9 cellular contexts compared by ENCODE assay signal in genomic region chr17:81004336-81005015, GRCh38. TPM values are rescaled to one million over a fixed set of nuclear protein-coding genes. Genes with fewer than 3 reads are reported as not detected.
DNase-seq lines count a peak whose midpoint lies in the region; ATAC-seq, FAIRE-seq and TF ChIP-seq lines count a peak whose summit lies in the region.
"Had no signal": no experiment of that assay in that cellular context is flagged by ENCODE, and none has a peak within 500 bp of the region (broad histone marks: within the 10 kb centered on the region; RNA-seq: fewer than 3 reads in every experiment).

No MANE protein-coding gene starts in this region.

- H3K4me3 Mint-ChIP-seq in astrocyte (ENCODE audit: unreplicated experiment) (peak overlapping the region; percentile 50), naive B cell (peak overlapping the region; percentile 53 to 82 (median 71))

- H3K4me2 ChIP-seq in astrocyte (ENCODE audit: low read length), result peak overlapping the region; percentile 73

- H4K20me1 ChIP-seq in astrocyte (ENCODE audit: insufficient read depth, low read length), result peaks cover 9% of the 10 kb centered on the region

- no peak overlapping the region for H3K9ac ChIP-seq in astrocyte (ENCODE audit: low read length)

- H3K36me3 Mint-ChIP-seq in astrocyte (ENCODE audit: low read depth, unreplicated experiment) (no peaks in the 10 kb centered on the region), naive B cell (peaks cover 0 to 7% of the 10 kb centered on the region in 2 donors)

- H3K4me1 ChIP-seq in cardiac muscle cell (ENCODE audit: low read depth), result no peaks in the 10 kb centered on the region
- H3K4me1 ChIP-seq in astrocyte (ENCODE audit: insufficient read depth, low read length), result peaks cover 8% of the 10 kb centered on the region
- H3K4me1 ChIP-seq in upper lobe of right lung, result peaks cover 22% of the 10 kb centered on the region

- TF ChIP-seq CTCF in cardiac muscle cell (IDR thresholded peaks at IDR 0.05; ENCODE audit: low read depth, low read length) (no peak), astrocyte (IDR thresholded peaks at IDR 0.05; ENCODE audit: insufficient read depth, low read depth, low read length) (no peak), upper lobe of right lung (IDR thresholded peaks at IDR 0.05) (no peak)

- H3K4me1 Mint-ChIP-seq in astrocyte (ENCODE audit: low read depth, unreplicated experiment) (peaks cover 2% of the 10 kb centered on the region), naive B cell (peaks cover 15 to 19% (median 16%) of the 10 kb centered on the region in 3 donors)

- H3K79me2 ChIP-seq in astrocyte (ENCODE audit: insufficient read depth, low read length), result no peaks in the 10 kb centered on the region

- DNase-seq in cardiac muscle cell (ENCODE audit: low read depth in 1 of 2, low spot score in 1 of 2) (no peak), Right ventricle myocardium inferior (ENCODE audit: missing footprints) (no peak), astrocyte (ENCODE audit: low read depth) (no peak), naive B cell (no peak), upper lobe of right lung (peak; percentile 65), NCI-H446 (lab: John Stamatoyannopoulos, UW) (no peak)
- DNase-seq: gastrocnemius medialis had no signal

- H3K9me3 Mint-ChIP-seq in astrocyte (ENCODE audit: unreplicated experiment) (no peaks in the 10 kb centered on the region), naive B cell (no peaks in the 10 kb centered on the region)

- H2AFZ ChIP-seq in astrocyte (ENCODE audit: low read depth, low read length), result no peak overlapping the region

- H3K27me3 ChIP-seq in cardiac muscle cell, result peaks cover 31% of the 10 kb centered on the region
- peaks cover 29% of the 10 kb centered on the region for H3K27me3 ChIP-seq in astrocyte (ENCODE audit: insufficient read depth, low read length)
- peaks cover 28% of the 10 kb centered on the region for H3K27me3 ChIP-seq in upper lobe of right lung

- H3K9me3 ChIP-seq in cardiac muscle cell (ENCODE audit: low read depth), result no peaks in the 10 kb centered on the region
- H3K9me3 ChIP-seq in astrocyte (ENCODE audit: insufficient read depth, low read depth, low read length), result no peaks in the 10 kb centered on the region
- no peaks in the 10 kb centered on the region for H3K9me3 ChIP-seq in upper lobe of right lung
- H3K9me3 ChIP-seq: gastrocnemius medialis had no signal

- H3K27me3 Mint-ChIP-seq in astrocyte (ENCODE audit: low read depth, unreplicated experiment) (peaks cover 43% of the 10 kb centered on the region), naive B cell (peaks cover 9 to 32% (median 28%) of the 10 kb centered on the region in 3 donors)

- H3K36me3 ChIP-seq in cardiac muscle cell (no peaks in the 10 kb centered on the region), astrocyte (ENCODE audit: insufficient read depth, low read length) (no peaks in the 10 kb centered on the region), upper lobe of right lung (peaks cover 5% of the 10 kb centered on the region)

- no peak overlapping the region for H3K27ac ChIP-seq in cardiac muscle cell
- H3K27ac ChIP-seq in astrocyte (ENCODE audit: low read depth, low read length), result no peak overlapping the region
- no peak overlapping the region for H3K27ac ChIP-seq in upper lobe of right lung
- H3K27ac ChIP-seq: gastrocnemius medialis had no signal

- H3K27ac Mint-ChIP-seq in astrocyte (ENCODE audit: unreplicated experiment) (no peak overlapping the region), naive B cell (peak overlapping the region in 4 of 6 donors; percentile 4 to 60 (median 25))

- H3K4me3 ChIP-seq in cardiac muscle cell, result peak overlapping the region; percentile 29
- H3K4me3 ChIP-seq in astrocyte (ENCODE audit: insufficient read depth, low read depth, low read length), result no peak overlapping the region
- H3K4me3 ChIP-seq in upper lobe of right lung, result peak overlapping the region; percentile 3
- H3K4me3 ChIP-seq: gastrocnemius medialis had no signal

- no peak for FAIRE-seq in astrocyte (lab: Jason Lieb, UNC)

- no peak for ATAC-seq in Right ventricle myocardium inferior
- peak; percentile 30 to 54 for ATAC-seq in naive B cell (ENCODE audit: low read depth in 2 of 2)
- peak; percentile 3 for ATAC-seq in upper lobe of right lung
- ATAC-seq in HG03439 (IDR thresholded peaks at IDR 0.05; ENCODE audit: unreplicated experiment), result no peak
- ATAC-seq in HG03354 (IDR thresholded peaks at IDR 0.05; ENCODE audit: poor library complexity, severe bottlenecking, unreplicated experiment), result no peak
- ATAC-seq: gastrocnemius medialis had no signal

- intact Hi-C loops in Right ventricle myocardium inferior (cut with DNase I), result no loop called here
- intact Hi-C loops in upper lobe of right lung (cut with DNase I), result no loop called here

RNA-seq across cellular contexts. Expression of gene CHMP6, which starts 12.8 kb away (rescaled TPM):
- total RNA-seq in cardiac muscle cell, result 35.5 and 41.4 TPM in 2 replicates
- 46.4 and 58.8 TPM in 2 replicates for polyA plus RNA-seq in cardiac muscle cell
- 19.0 TPM for total RNA-seq in Right ventricle myocardium inferior
- 16.8 and 19.0 TPM in 2 replicates for total RNA-seq in astrocyte
- 10 to 100 TPM; 38.8 to 51.8 (median 43.5) TPM for polyA plus RNA-seq in naive B cell (ENCODE audit: low read depth in 6 of 6)
- total RNA-seq in upper lobe of right lung, result 29.9 TPM

RNA-seq across cellular contexts. Expression of gene BAIAP2, which starts 30.5 kb away (rescaled TPM):
- 16.2 and 24.9 TPM in 2 replicates for total RNA-seq in cardiac muscle cell
- polyA plus RNA-seq in cardiac muscle cell, result 22.4 and 22.5 TPM in 2 replicates
- total RNA-seq in Right ventricle myocardium inferior, result 32.1 TPM
- 43.3 and 51.4 TPM in 2 replicates for total RNA-seq in astrocyte
- polyA plus RNA-seq in naive B cell (ENCODE audit: low read depth in 6 of 6), result 1 to 10 TPM in 3 of 6 donors, under 1 TPM in 3; 0.19 to 6.1 (median 0.79) TPM
- 139 TPM for total RNA-seq in upper lobe of right lung

Comparison
In these comparisons a context has a peak if more than half of its experiments do, and no peak if none do; other contexts are left out.
1. ATAC-seq: peak in naive B cell (2 of 2) and upper lobe of right lung (single experiment); none in Right ventricle myocardium inferior (single experiment), HG03439 (single experiment) and HG03354 (single experiment).